In the genomic region with DNA sequence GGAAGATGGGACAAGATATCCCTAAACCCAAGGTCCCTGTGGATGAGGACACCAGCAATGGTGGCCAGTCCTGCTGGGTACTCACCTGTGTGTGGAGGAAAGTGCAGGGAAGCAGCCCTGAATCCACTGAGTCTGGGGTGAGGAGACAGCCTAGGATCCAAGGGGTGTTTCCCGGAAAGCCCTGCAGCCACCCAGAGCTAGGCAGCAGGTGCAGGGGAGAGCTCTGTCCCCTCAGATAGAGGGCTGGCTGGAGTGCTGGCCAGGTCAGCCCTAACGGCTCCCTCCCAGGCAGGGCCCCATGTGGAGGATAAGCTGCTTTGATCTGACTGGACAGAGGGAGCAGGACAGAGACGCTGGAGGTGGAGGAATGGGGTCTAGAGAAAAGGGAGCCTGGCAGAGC, we compare ENCODE assay signal across 20 cellular contexts.
DNase-seq lines count a peak whose midpoint lies in the region; ATAC-seq and TF ChIP-seq lines count a peak whose summit lies in the region.
"Had no signal": no experiment of that assay in that cellular context is flagged by ENCODE, and none has a peak within 500 bp of the region (broad histone marks: within the 10 kb centered on the region; RNA-seq: fewer than 3 reads in every experiment).

No MANE protein-coding gene starts in this region.

- H3K9me3 ChIP-seq in neuron (ENCODE audit: low read length) (no peaks in the 10 kb centered on the region), trophoblast cell (ENCODE audit: insufficient read depth, low read depth, low read length) (no peaks in the 10 kb centered on the region)
- H3K9me3 ChIP-seq: BLaER1 treated with 17β-estradiol and CSF1 and Interleukin-3, amounts not matched to agents 10 nM and 100 nM; HAP-1 had no signal

- no peak overlapping the region for H2BK120ac ChIP-seq in trophoblast cell (ENCODE audit: insufficient read depth, low read length, poor library complexity)

- no peak overlapping the region for H4K8ac ChIP-seq in trophoblast cell (ENCODE audit: low read depth, low read length)

- no peak overlapping the region for H3K4me3 ChIP-seq in neuron (ENCODE audit: low read length)
- no peak overlapping the region for H3K4me3 ChIP-seq in trophoblast cell (ENCODE audit: low read depth, low read length)
- H3K4me3 ChIP-seq: BLaER1 treated with 17β-estradiol and CSF1 and Interleukin-3, amounts not matched to agents 10 nM and 100 nM; HAP-1 had no signal

- H3K18ac ChIP-seq in trophoblast cell (ENCODE audit: low read length), result no peak overlapping the region

- no peak overlapping the region for H3K23ac ChIP-seq in trophoblast cell (ENCODE audit: low read length)

- no peaks in the 10 kb centered on the region for H3K79me2 ChIP-seq in trophoblast cell (ENCODE audit: control insufficient read depth, insufficient read depth, low read length, poor library complexity)

- H3K79me1 ChIP-seq in trophoblast cell (ENCODE audit: low read length), result no peaks in the 10 kb centered on the region

- peak; percentile 44 for DNase-seq in activated CD4-positive, alpha-beta T cell treated with anti-CD3 and anti-CD28 coated beads, Interleukin-2, amount 10 ng/mL, durations not matched to agents 24 days and 14 days
- DNase-seq in activated CD4-positive, alpha-beta T cell treated with anti-CD3 and anti-CD28 coated beads, Interleukin-2, amount 50 U/mL, for 48 hours, result no peak
- peak; percentile 58 for DNase-seq in posterior vena cava (ENCODE audit: low spot score)
- no peak for DNase-seq in natural killer cell
- DNase-seq in trophoblast cell, result no peak
- no peak for DNase-seq in CD14-positive monocyte (ENCODE audit: low spot score)
- DNase-seq: Calu3; CD4-positive, alpha-beta memory T cell; COR-L47; DMS53; DMS79 treated with DMSO at 0.1 percent for 48 hours; GF-D8; GOT3; HFFc6 had no signal

- intact Hi-C loops in activated CD4-positive, alpha-beta T cell treated with anti-CD3 and anti-CD28 coated beads, Interleukin-2, amount 10 ng/mL, durations not matched to agents 24 days and 14 days (cut with micrococcal nuclease), result no loop called here
- intact Hi-C loops in posterior vena cava (cut with DNase I) (no loop called here), natural killer cell (cut with micrococcal nuclease) (no loop called here), CD14-positive monocyte (cut with micrococcal nuclease) (no loop called here)

- H2AFZ ChIP-seq in neuron (ENCODE audit: low read depth, low read length), result peak overlapping the region; percentile 23
- H2AFZ ChIP-seq in trophoblast cell (ENCODE audit: insufficient read depth, low read length, poor library complexity), result no peak overlapping the region

- no peaks in the 10 kb centered on the region for H3K9me3 Mint-ChIP-seq in activated CD4-positive, alpha-beta T cell treated with anti-CD3 and anti-CD28 coated beads, Interleukin-2, amount 10 ng/mL, durations not matched to agents 24 days and 14 days
- no peaks in the 10 kb centered on the region for H3K9me3 Mint-ChIP-seq in stimulated activated memory B cell treated with anti-CD40 and anti-IgM and Interleukin-4, amounts not matched to agents 10 μg/mL and 1 μg/mL and 100 μg/mL, for 72 hours
- H3K9me3 Mint-ChIP-seq in natural killer cell (no peaks in the 10 kb centered on the region), CD14-positive monocyte (peaks cover 0 to 3% (median under 1%) of the 10 kb centered on the region in 7 donors)
- H3K9me3 Mint-ChIP-seq: CD4-positive, alpha-beta memory T cell had no signal

- H3K27me3 ChIP-seq in neuron (ENCODE audit: insufficient read depth, low read length) (no peaks in the 10 kb centered on the region), trophoblast cell (ENCODE audit: insufficient read depth, low read length) (no peaks in the 10 kb centered on the region)
- H3K27me3 ChIP-seq: BLaER1 treated with 17β-estradiol and CSF1 and Interleukin-3, amounts not matched to agents 10 nM and 100 nM had no signal

- no peaks in the 10 kb centered on the region for H3K36me3 Mint-ChIP-seq in activated CD4-positive, alpha-beta T cell treated with anti-CD3 and anti-CD28 coated beads, Interleukin-2, amount 10 ng/mL, durations not matched to agents 24 days and 14 days (ENCODE audit: low read depth)
- no peaks in the 10 kb centered on the region for H3K36me3 Mint-ChIP-seq in stimulated activated memory B cell treated with anti-CD40 and anti-IgM and Interleukin-4, amounts not matched to agents 10 μg/mL and 1 μg/mL and 100 μg/mL, for 72 hours
- no peaks in the 10 kb centered on the region for H3K36me3 Mint-ChIP-seq in natural killer cell
- no peaks in the 10 kb centered on the region for H3K36me3 Mint-ChIP-seq in CD14-positive monocyte
- H3K36me3 Mint-ChIP-seq: CD4-positive, alpha-beta memory T cell had no signal

- no peak for TF ChIP-seq CTCF in natural killer cell (IDR thresholded peaks at IDR 0.05)
- TF ChIP-seq CTCF in CD14-positive monocyte (IDR thresholded peaks at IDR 0.05), result no peak

- no peak overlapping the region for H3K27ac Mint-ChIP-seq in activated CD4-positive, alpha-beta T cell treated with anti-CD3 and anti-CD28 coated beads, Interleukin-2, amount 10 ng/mL, durations not matched to agents 24 days and 14 days
- H3K27ac Mint-ChIP-seq in stimulated activated memory B cell treated with anti-CD40 and anti-IgM and Interleukin-4, amounts not matched to agents 10 μg/mL and 1 μg/mL and 100 μg/mL, for 72 hours, result no peak overlapping the region
- H3K27ac Mint-ChIP-seq in natural killer cell (no peak overlapping the region), CD14-positive monocyte (no peak overlapping the region)
- H3K27ac Mint-ChIP-seq: B cell; CD4-positive, alpha-beta memory T cell; HFFc6 had no signal

- H3K36me3 ChIP-seq in neuron (ENCODE audit: insufficient read depth, low read length) (no peaks in the 10 kb centered on the region), trophoblast cell (ENCODE audit: control insufficient read depth in 1 of 2, insufficient read depth in 2 of 2, low read length in 2 of 2) (no peaks in the 10 kb centered on the region)
- H3K36me3 ChIP-seq: BLaER1 treated with 17β-estradiol and CSF1 and Interleukin-3, amounts not matched to agents 10 nM and 100 nM; HAP-1 had no signal

- H3K14ac ChIP-seq in trophoblast cell (ENCODE audit: low read length), result no peak overlapping the region

- H3K4me3 Mint-ChIP-seq in activated CD4-positive, alpha-beta T cell treated with anti-CD3 and anti-CD28 coated beads, Interleukin-2, amount 10 ng/mL, durations not matched to agents 24 days and 14 days, result no peak overlapping the region
- no peak overlapping the region for H3K4me3 Mint-ChIP-seq in stimulated activated memory B cell treated with anti-CD40 and anti-IgM and Interleukin-4, amounts not matched to agents 10 μg/mL and 1 μg/mL and 100 μg/mL, for 72 hours
- H3K4me3 Mint-ChIP-seq in natural killer cell (no peak overlapping the region), CD14-positive monocyte (no peak overlapping the region)
- H3K4me3 Mint-ChIP-seq: B cell; CD4-positive, alpha-beta memory T cell; HFFc6 had no signal

- no peak overlapping the region for H3K4ac ChIP-seq in trophoblast cell (ENCODE audit: low read depth, low read length)

- ATAC-seq in stimulated activated memory B cell treated with anti-CD40 and anti-IgM and Interleukin-4, amounts not matched to agents 10 μg/mL and 1 μg/mL and 100 μg/mL, for 72 hours, result peak; percentile 41
- no peak for ATAC-seq in natural killer cell

- H3K9ac ChIP-seq in trophoblast cell (ENCODE audit: low read length), result no peak overlapping the region
- H3K9ac ChIP-seq: BLaER1 treated with 17β-estradiol and CSF1 and Interleukin-3, amounts not matched to agents 10 nM and 100 nM had no signal

- H2BK5ac ChIP-seq in trophoblast cell (ENCODE audit: low read depth, low read length, poor library complexity), result no peak overlapping the region

- no peaks in the 10 kb centered on the region for H3K4me1 Mint-ChIP-seq in activated CD4-positive, alpha-beta T cell treated with anti-CD3 and anti-CD28 coated beads, Interleukin-2, amount 10 ng/mL, durations not matched to agents 24 days and 14 days
- no peaks in the 10 kb centered on the region for H3K4me1 Mint-ChIP-seq in stimulated activated memory B cell treated with anti-CD40 and anti-IgM and Interleukin-4, amounts not matched to agents 10 μg/mL and 1 μg/mL and 100 μg/mL, for 72 hours
- no peaks in the 10 kb centered on the region for H3K4me1 Mint-ChIP-seq in natural killer cell
- no peaks in the 10 kb centered on the region for H3K4me1 Mint-ChIP-seq in CD14-positive monocyte
- H3K4me1 Mint-ChIP-seq: B cell; CD4-positive, alpha-beta memory T cell had no signal

- peaks cover 1% of the 10 kb centered on the region for H3K27me3 Mint-ChIP-seq in activated CD4-positive, alpha-beta T cell treated with anti-CD3 and anti-CD28 coated beads, Interleukin-2, amount 10 ng/mL, durations not matched to agents 24 days and 14 days
- peaks cover 8% of the 10 kb centered on the region for H3K27me3 Mint-ChIP-seq in stimulated activated memory B cell treated with anti-CD40 and anti-IgM and Interleukin-4, amounts not matched to agents 10 μg/mL and 1 μg/mL and 100 μg/mL, for 72 hours
- H3K27me3 Mint-ChIP-seq in natural killer cell (ENCODE audit: low read depth in 2 of 2), result peaks cover 0 to 4% of the 10 kb centered on the region in 2 donors
- peaks cover 2 to 8% (median 7%) of the 10 kb centered on the region in 3 donors for H3K27me3 Mint-ChIP-seq in CD14-positive monocyte (ENCODE audit: low read depth in 3 of 3)
- H3K27me3 Mint-ChIP-seq: B cell had no signal

- no peak overlapping the region for H3K4me2 ChIP-seq in trophoblast cell (ENCODE audit: low read length)

- H2BK12ac ChIP-seq in trophoblast cell (ENCODE audit: low read length), result no peak overlapping the region

- no peak overlapping the region for H3K27ac ChIP-seq in trophoblast cell (ENCODE audit: low read depth, low read length)
- H3K27ac ChIP-seq: 22Rv1; BLaER1 treated with 17β-estradiol and CSF1 and Interleukin-3, amounts not matched to agents 10 nM and 100 nM had no signal

- H3K4me1 ChIP-seq in neuron (ENCODE audit: insufficient read depth, low read length), result peaks cover 11% of the 10 kb centered on the region
- no peaks in the 10 kb centered on the region for H3K4me1 ChIP-seq in trophoblast cell (ENCODE audit: control insufficient read depth in 1 of 2, insufficient read depth in 2 of 2, low read length in 2 of 2)
- H3K4me1 ChIP-seq: HAP-1 had no signal

- no CpG with 5 or more reads among the region's 3 CpGs for WGBS in trophoblast cell (ENCODE audit: extremely low coverage, insufficient coverage, insufficient read length)

- no peak overlapping the region for H2AK5ac ChIP-seq in trophoblast cell (ENCODE audit: low read length)

- no peak overlapping the region for H4K12ac ChIP-seq in trophoblast cell (ENCODE audit: low read depth, low read length)

- H4K91ac ChIP-seq in trophoblast cell (ENCODE audit: low read depth, low read length), result no peak overlapping the region

Comparison
In these comparisons a context has a peak if more than half of its experiments do, and no peak if none do; other contexts are left out.
1. DNase-seq: peak in activated CD4-positive, alpha-beta T cell treated with anti-CD3 and anti-CD28 coated beads, Interleukin-2, amount 10 ng/mL, durations not matched to agents 24 days and 14 days (single experiment) and posterior vena cava (single experiment); none in activated CD4-positive, alpha-beta T cell treated with anti-CD3 and anti-CD28 coated beads, Interleukin-2, amount 50 U/mL, for 48 hours (0 of 2), natural killer cell (single experiment), trophoblast cell (0 of 2) and CD14-positive monocyte (single experiment).